In genomic region chr7:67402280-67402679, GRCh38 we compare ENCODE assay signal across 22 cellular contexts.
DNase-seq lines count a peak whose midpoint lies in the region; ATAC-seq, FAIRE-seq and TF ChIP-seq lines count a peak whose summit lies in the region.
"Had no signal": no experiment of that assay in that cellular context is flagged by ENCODE, and none has a peak within 500 bp of the region (broad histone marks: within the 10 kb centered on the region; RNA-seq: fewer than 3 reads in every experiment).

No MANE protein-coding gene starts in this region.

- TF ChIP-seq CTCF in K562 (IDR thresholded peaks at IDR 0.05 in 2 of 3, conservative IDR thresholded peaks at IDR 0.05 in 1 of 3; ENCODE audit: insufficient read depth in 2 of 3, low read depth in 1 of 3, low read length in 3 of 3) (no peak), kidney (IDR thresholded peaks at IDR 0.05; ENCODE audit: borderline replicate concordance, extremely low read depth, insufficient read depth) (no peak)

- intact Hi-C loops in K562 (cut with micrococcal nuclease) (no loop called here), kidney (cut with DNase I) (no loop called here)

- H3K4me3 ChIP-seq in K562 = no peak overlapping the region
- H3K4me3 ChIP-seq in kidney (ENCODE audit: low read length in 2 of 2) = no peak overlapping the region
- H3K4me3 ChIP-seq: GM23248 had no signal

- no peaks in the 10 kb centered on the region for H3K9me3 ChIP-seq in K562 (replicated peaks; ENCODE audit: control insufficient read depth, insufficient read depth, low read depth, low read length)
- peaks cover 2 to 13% of the 10 kb centered on the region in 2 donors for H3K9me3 ChIP-seq in kidney (ENCODE audit: control insufficient read depth in 1 of 2, low read length in 2 of 2)

- CTCF ChIA-PET in K562 (lab: Yijun Ruan, JAX; ENCODE audit: low intra/inter-chr PET ratio) = no interaction called here

- no peak for TF ChIP-seq RAD21 in K562 (CRISPR knock-in tag; conservative IDR thresholded peaks at IDR 0.05 in 1 of 2, IDR thresholded peaks at IDR 0.05 in 1 of 2)

- no peak overlapping the region for H2AFZ ChIP-seq in K562 (ENCODE audit: low read depth, low read length)
- H2AFZ ChIP-seq: GM23248 had no signal

- no peak overlapping the region for H3K27ac ChIP-seq in K562 (ENCODE audit: extremely low read depth, low read depth, low read length)
- H3K27ac ChIP-seq in kidney (ENCODE audit: low read depth in 2 of 2, low read length in 2 of 2) = no peak overlapping the region
- H3K27ac ChIP-seq: 22Rv1, GM23248 had no signal

- in situ Hi-C loops in K562 (cut with MboI) = no loop called here

- no peak for FAIRE-seq in K562 (lab: Jason Lieb, UNC)
- FAIRE-seq in kidney (lab: Jason Lieb, UNC) = no peak
- FAIRE-seq: G401.6, GM12892, GM19239, H1 had no signal

- ATAC-seq in K562 = no peak
- ATAC-seq in GM18505 (IDR thresholded peaks at IDR 0.05; ENCODE audit: unreplicated experiment) = no peak
- ATAC-seq in HG03432 (IDR thresholded peaks at IDR 0.05; ENCODE audit: unreplicated experiment) = no peak

- H3K79me2 ChIP-seq in K562 (ENCODE audit: control insufficient read depth, insufficient read depth, low read length) = no peaks in the 10 kb centered on the region

- POLR2A ChIA-PET in K562 (lab: Yijun Ruan, JAX) = interaction anchor here (0.8 kb wide), 1 partner anchor 294 kb away, joined by 4 read pairs; no protein-coding TSS in a partner anchor

- no peaks in the 10 kb centered on the region for H3K9me1 ChIP-seq in K562 (ENCODE audit: control insufficient read depth, insufficient read depth, low read length)

- TF ChIP-seq EP300 in K562 (IDR thresholded peaks at IDR 0.05; ENCODE audit: low read length) = no peak

- no peak overlapping the region for H3K4me2 ChIP-seq in K562 (ENCODE audit: insufficient read depth, low read length)

- H3K36me3 ChIP-seq in K562 (ENCODE audit: control insufficient read depth, insufficient read depth, low read length) (no peaks in the 10 kb centered on the region), kidney (ENCODE audit: control insufficient read depth in 1 of 2, insufficient read depth in 2 of 2, low read length in 2 of 2) (no peaks in the 10 kb centered on the region)

- H3K4me1 ChIP-seq in K562 (replicated peaks in 1 of 2; ENCODE audit: control insufficient read depth in 2 of 2, insufficient read depth in 2 of 2, low read length in 2 of 2) = no peaks in the 10 kb centered on the region; a peak in 1 of 5 replicates
- H3K4me1 ChIP-seq in kidney (ENCODE audit: control insufficient read depth in 1 of 2, insufficient read depth in 1 of 2, low read depth in 1 of 2, low read length in 2 of 2) = no peaks in the 10 kb centered on the region

- peak; percentile 31 for DNase-seq in A172 (ENCODE audit: low spot score)
- DNase-seq in HT1080 (ENCODE audit: low read depth) = peak; percentile 57
- no peak for DNase-seq in K562 (ENCODE audit: extremely low read depth in 1 of 4, low spot score in 3 of 4)
- peak; percentile 0 for DNase-seq in kidney
- DNase-seq in hepatic stellate cell (ENCODE audit: low spot score) = no peak
- no peak for DNase-seq in activated naive CD4-positive, alpha-beta T cell treated with anti-CD3 and anti-CD28 coated beads, Interleukin-2, amount 50 U/mL, for 16 hours
- DNase-seq: C1 segment of cervical spinal cord; Calu3; CD4-positive, alpha-beta memory T cell; COR-L47; DMS53; DMS79 treated with DMSO at 0.1 percent for 48 hours; GM23248; H7; HCEC 1CT had no signal

- 2% methylated on average over 4 of the region's 4 CpGs for WGBS in K562 (ENCODE audit: insufficient coverage, low coverage, missing lambda C conversion rate)

- BruUV-seq in K562 (replicated peaks; lab: Mats Ljungman, UMichigan) = no TSS peak

- no peak for TF ChIP-seq POLR2A in K562 (conservative IDR thresholded peaks at IDR 0.05)
- TF ChIP-seq POLR2A in GM18505 (IDR thresholded peaks at IDR 0.05; ENCODE audit: borderline replicate concordance, extremely low read depth, insufficient read depth, insufficient read length) = no peak

- no peaks in the 10 kb centered on the region for H4K20me1 ChIP-seq in K562 (replicated peaks; ENCODE audit: control insufficient read depth, insufficient read depth, low read length)

- peaks cover 0 to 9% of the 10 kb centered on the region in 2 experiments; a peak in 2 of 5 replicates for H3K27me3 ChIP-seq in K562 (ENCODE audit: control insufficient read depth in 2 of 2, insufficient read depth in 2 of 2, low read length in 2 of 2)

- H3K9ac ChIP-seq in K562 (ENCODE audit: insufficient read depth in 1 of 2, low read depth in 2 of 2, low read length in 2 of 2) = no peak overlapping the region
- no peak overlapping the region for H3K9ac ChIP-seq in kidney (ENCODE audit: low read length in 2 of 2)
- H3K9ac ChIP-seq: GM23248 had no signal

TF ChIP-seq in K562, 482 proteins besides CTCF, POLR2A, EP300 and RAD21:
- TF ChIP-seq JUND (IDR thresholded peaks at IDR 0.05; ENCODE audit: borderline replicate concordance, low read depth, low read length) (peak; percentile 34; the same call in 1 of the 2 replicates), JUND (tag; IDR thresholded peaks at IDR 0.05; ENCODE audit: borderline replicate concordance, low read depth, low read length) (no peak), MXD1 (CRISPR knock-in tag; IDR thresholded peaks at IDR 0.05; ENCODE audit: borderline replicate concordance, poor library complexity, severe bottlenecking) (no peak), ZNF696 (CRISPR knock-in tag; conservative IDR thresholded peaks at IDR 0.05) (no peak), SRSF7 (optimal IDR thresholded peaks at IDR 0.05; ENCODE audit: low read depth, low read length) (no peak), KAT7 (CRISPR knock-in tag; IDR thresholded peaks at IDR 0.05; ENCODE audit: borderline replicate concordance) (no peak), KLF10 (CRISPR knock-in tag; IDR thresholded peaks at IDR 0.05) (no peak), DACH1 (IDR thresholded peaks at IDR 0.05; ENCODE audit: partially characterized antibody) (no peak), ATF3 (IDR thresholded peaks at IDR 0.05) (peak; percentile 50), ATF3 (CRISPR knock-in tag; conservative IDR thresholded peaks at IDR 0.05) (no peak), ETS1 (conservative IDR thresholded peaks at IDR 0.05; ENCODE audit: control insufficient read depth, low read depth, low read length) (no peak)
TF ChIP-seq in K562: peak in this region for 2.

Comparison
In these comparisons a context has a peak if more than half of its experiments do, and no peak if none do; other contexts are left out.
1. DNase-seq: peak in A172 (single experiment), HT1080 (single experiment) and kidney (single experiment); none in K562 (0 of 4), hepatic stellate cell (single experiment) and activated naive CD4-positive, alpha-beta T cell treated with anti-CD3 and anti-CD28 coated beads, Interleukin-2, amount 50 U/mL, for 16 hours (single experiment).